ENCODE assay signal across 16 cellular contexts in the genomic region with DNA sequence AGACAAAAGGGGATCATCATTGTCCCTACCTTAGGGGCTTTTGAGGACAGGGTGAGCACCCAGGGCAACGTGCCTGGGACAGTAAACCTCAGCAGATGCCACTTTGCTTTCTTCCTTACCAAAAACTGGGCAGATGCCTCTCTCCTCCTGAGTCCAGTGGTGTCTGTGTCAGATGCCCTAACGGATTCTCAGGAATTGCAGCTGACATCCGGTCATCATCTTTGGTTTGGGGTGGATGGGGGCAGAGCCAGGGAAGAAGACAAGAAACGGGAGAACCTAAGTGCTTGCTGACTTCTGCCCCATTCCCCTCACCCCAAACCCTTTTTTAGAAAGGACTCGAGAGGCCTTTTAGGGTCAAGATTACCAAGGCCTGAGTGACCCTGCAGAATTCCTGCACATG.
DNase-seq lines count a peak whose midpoint lies in the region; ATAC-seq, FAIRE-seq and TF ChIP-seq lines count a peak whose summit lies in the region.
"Had no signal": no experiment of that assay in that cellular context is flagged by ENCODE, and none has a peak within 500 bp of the region (broad histone marks: within the 10 kb centered on the region; RNA-seq: fewer than 3 reads in every experiment).

No MANE protein-coding gene starts in this region.

- DNase-seq in Caco-2 (no peak), GM12878 (ENCODE audit: low read depth, low spot score) (no peak), neural progenitor cell (ENCODE audit: low spot score) (no peak), NCI-H82 treated with DMSO at 0.1 percent for 48 hours (lab: John Stamatoyannopoulos, UW; ENCODE audit: unreplicated experiment) (no peak)
- DNase-seq: SK-N-SH had no signal

- TF ChIP-seq EP300 in GM12878 (IDR thresholded peaks at IDR 0.05; ENCODE audit: borderline replicate concordance in 1 of 2, control insufficient read depth in 1 of 2, low read depth in 2 of 2, low read length in 2 of 2) = no peak

- H2AFZ ChIP-seq in Loucy (ENCODE audit: low read length) = no peak overlapping the region
- no peak overlapping the region; the same call in 1 of the 2 replicates for H2AFZ ChIP-seq in GM12878 (ENCODE audit: control insufficient read depth, low read depth, low read length)
- no peak overlapping the region for H2AFZ ChIP-seq in neural progenitor cell (replicated peaks)

- peaks cover 100% of the 10 kb centered on the region for H3K79me2 ChIP-seq in Loucy (ENCODE audit: insufficient read depth, low read length)
- H3K79me2 ChIP-seq in GM12878 (ENCODE audit: control insufficient read depth, insufficient read depth, low read length) = peaks cover 55% of the 10 kb centered on the region
- H3K79me2 ChIP-seq in neural progenitor cell (ENCODE audit: low read depth) = peaks cover 92% of the 10 kb centered on the region

- H3K9me3 ChIP-seq in Caco-2 (no peaks in the 10 kb centered on the region), Loucy (ENCODE audit: insufficient read depth, low read depth, low read length) (no peaks in the 10 kb centered on the region), GM12878 (replicated peaks; ENCODE audit: control insufficient read depth, insufficient read depth, low read length) (no peaks in the 10 kb centered on the region), neural progenitor cell (ENCODE audit: low read depth) (no peaks in the 10 kb centered on the region)
- H3K9me3 ChIP-seq: right atrium auricular region, SK-N-SH had no signal

- RAD21 ChIA-PET in GM12878 (lab: Charles Lee; ENCODE audit: unreplicated experiment) = interaction anchor here (1.2 to 4.6 kb wide), 4 partner anchors 11 to 108 kb away, joined by 3 to 30 read pairs (median 7); no protein-coding TSS in a partner anchor

- H3K27me3 ChIP-seq in Caco-2 (replicated peaks; ENCODE audit: control insufficient read depth, insufficient read depth, low read length) (no peaks in the 10 kb centered on the region), Loucy (ENCODE audit: insufficient read depth, low read length, poor library complexity, severe bottlenecking) (no peaks in the 10 kb centered on the region), GM12878 (replicated peaks in 1 of 2; ENCODE audit: control insufficient read depth in 2 of 2, insufficient read depth in 2 of 2, low read length in 1 of 2) (no peaks in the 10 kb centered on the region), neural progenitor cell (no peaks in the 10 kb centered on the region)
- H3K27me3 ChIP-seq: right atrium auricular region had no signal

- H3K4me2 ChIP-seq in Loucy (ENCODE audit: low read depth, low read length, poor library complexity, severe bottlenecking) = peak overlapping the region; percentile 54
- peak overlapping the region; percentile 56 for H3K4me2 ChIP-seq in GM12878 (ENCODE audit: control insufficient read depth, insufficient read depth)
- H3K4me2 ChIP-seq in neural progenitor cell = no peak overlapping the region
- H3K4me2 ChIP-seq: SK-N-SH had no signal

- SMC1A ChIA-PET in GM12878 (lab: Charles Lee; ENCODE audit: uncharacterized antibody, unreplicated experiment) = interaction anchor here (0.7 to 4.9 kb wide), 12 partner anchors 11 to 200 kb away, joined by 3 to 53 read pairs (median 7); no protein-coding TSS in a partner anchor

- peak overlapping the region; percentile 92 for H3K27ac ChIP-seq in GM12878 (ENCODE audit: control insufficient read depth, insufficient read depth)
- H3K27ac ChIP-seq in neural progenitor cell = no peak overlapping the region

- no peak for FAIRE-seq in GM12878 (lab: Jason Lieb, UNC)
- FAIRE-seq: bronchial epithelial cell, G401.6, GM18507 had no signal

- POLR2A ChIA-PET in Caco-2 (lab: Charles Lee) = no interaction called here
- POLR2A ChIA-PET in GM12878 (lab: Charles Lee) = interaction anchor here (1.0 to 1.6 kb wide), 3 partner anchors 11 to 87 kb away, joined by 3 to 6 read pairs (median 3); no protein-coding TSS in a partner anchor

- intact Hi-C loops in Caco-2 (cut with micrococcal nuclease; ENCODE audit: unreplicated experiment) (no loop called here), GM12878 (cut with micrococcal nuclease; ENCODE audit: unreplicated experiment) (loop anchor here (5.0 to 10.0 kb wide), 3 partner anchors 86 to 269 kb away; a partner anchor contains a TSS)

- 84% methylated on average over 5 of the region's 5 CpGs for WGBS in GM12878 (ENCODE audit: insufficient coverage, insufficient replicate concordance, low lambda C conversion rate, missing lambda C conversion rate)

- peak overlapping the region; percentile 90 for H3K9ac ChIP-seq in Loucy (ENCODE audit: low read depth, low read length, poor library complexity, severe bottlenecking)
- peak overlapping the region; percentile 71 for H3K9ac ChIP-seq in GM12878 (ENCODE audit: control insufficient read depth, insufficient read depth, low read length)
- no peak overlapping the region for H3K9ac ChIP-seq in neural progenitor cell
- H3K9ac ChIP-seq: SK-N-SH had no signal

- H4K20me1 ChIP-seq in Loucy (ENCODE audit: insufficient read depth, low read length, poor library complexity, severe bottlenecking) (no peaks in the 10 kb centered on the region), GM12878 (ENCODE audit: control insufficient read depth, insufficient read depth) (no peaks in the 10 kb centered on the region), neural progenitor cell (ENCODE audit: low read depth) (peaks cover 79% of the 10 kb centered on the region)

- TF ChIP-seq CTCF in Caco-2 (IDR thresholded peaks at IDR 0.05; ENCODE audit: insufficient read depth in 1 of 2, low read depth in 1 of 2, low read length in 1 of 2, severe bottlenecking in 1 of 2, unreplicated experiment in 1 of 2) (no peak), Loucy (conservative IDR thresholded peaks at IDR 0.05; ENCODE audit: low read length) (no peak), GM12878 (IDR thresholded peaks at IDR 0.05 in 2 of 3, conservative IDR thresholded peaks at IDR 0.05 in 1 of 3; ENCODE audit: control insufficient read depth in 2 of 3, extremely low read depth in 1 of 3, insufficient read depth in 1 of 3, low read depth in 3 of 3, low read length in 3 of 3) (no peak), neural progenitor cell (IDR thresholded peaks at IDR 0.05) (no peak)

- peak overlapping the region; percentile 39 for H3K27ac Mint-ChIP-seq in Caco-2 (ENCODE audit: unreplicated experiment)
- peak overlapping the region; percentile 81 for H3K27ac Mint-ChIP-seq in neural progenitor cell

- ATAC-seq in GM12878 (no peak), HG03175 (IDR thresholded peaks at IDR 0.05; ENCODE audit: unreplicated experiment) (no peak), GM21367 (IDR thresholded peaks at IDR 0.05; ENCODE audit: unreplicated experiment) (no peak), GM21737 (IDR thresholded peaks at IDR 0.05; ENCODE audit: unreplicated experiment) (no peak)
- ATAC-seq: HCT116 had no signal

- H3K4me1 Mint-ChIP-seq in Caco-2 (ENCODE audit: low read depth, unreplicated experiment) (peaks cover 49% of the 10 kb centered on the region), neural progenitor cell (peaks cover 96% of the 10 kb centered on the region)

- CTCF ChIA-PET in Caco-2 (lab: Charles Lee) (no interaction called here), GM12878 (lab: Yijun Ruan, JAX) (interaction anchor here (0.8 to 3.0 kb wide), 3 partner anchors 11 to 200 kb away, joined by 3 to 13 read pairs (median 7); no protein-coding TSS in a partner anchor)

- H3K4me3 ChIP-seq in Caco-2 (ENCODE audit: low read depth, low read length) (no peak overlapping the region), Loucy (ENCODE audit: low read length, poor library complexity, severe bottlenecking) (peak overlapping the region; percentile 22), GM12878 (no peak overlapping the region), neural progenitor cell (no peak overlapping the region)
- H3K4me3 ChIP-seq: right atrium auricular region had no signal

- H3F3A ChIP-seq in Loucy (ENCODE audit: low read depth) = peaks cover 12% of the 10 kb centered on the region
- H3F3A ChIP-seq in neural progenitor cell (ENCODE audit: low read depth) = peaks cover 22% of the 10 kb centered on the region

- H3K4me3 Mint-ChIP-seq in Caco-2 (ENCODE audit: unreplicated experiment) (no peak overlapping the region), neural progenitor cell (no peak overlapping the region)

- no peak for TF ChIP-seq RAD21 in GM12878 (IDR thresholded peaks at IDR 0.05; ENCODE audit: insufficient read depth, low read depth, low read length)

- in situ Hi-C loops in GM12878 (cut with MboI) = no loop called here

- peaks cover 2% of the 10 kb centered on the region; the same call in 1 of the 2 replicates for H3K36me3 ChIP-seq in Caco-2 (ENCODE audit: control insufficient read depth, insufficient read depth, low read length)
- peaks cover 51% of the 10 kb centered on the region; the same call in 1 of the 2 replicates for H3K36me3 ChIP-seq in Loucy (ENCODE audit: insufficient read depth, low read length)
- H3K36me3 ChIP-seq in GM12878 (ENCODE audit: control insufficient read depth in 2 of 2, insufficient read depth in 2 of 2, low read length in 1 of 2) = peaks cover 2 to 3% of the 10 kb centered on the region in 2 experiments; a peak in 3 of 4 replicates
- H3K36me3 ChIP-seq in neural progenitor cell = no peaks in the 10 kb centered on the region
- H3K36me3 ChIP-seq: right atrium auricular region had no signal

- H3K9me3 Mint-ChIP-seq in Caco-2 (ENCODE audit: unreplicated experiment) (no peaks in the 10 kb centered on the region), neural progenitor cell (no peaks in the 10 kb centered on the region)
- H3K9me3 Mint-ChIP-seq: CD4-positive, alpha-beta T cell; stimulated activated naive CD8-positive, alpha-beta T cell treated with anti-CD3 and anti-CD28 coated beads, Interleukin-15, amount 100 ng/mL, for 72 hours had no signal

- H3K36me3 Mint-ChIP-seq in Caco-2 (ENCODE audit: insufficient read depth, unreplicated experiment) (peaks cover 42% of the 10 kb centered on the region), neural progenitor cell (peaks cover 17% of the 10 kb centered on the region)

- H3K9me2 ChIP-seq in Loucy (replicated peaks; ENCODE audit: low read depth, low read length) = no peaks in the 10 kb centered on the region
- H3K9me2 ChIP-seq: SK-N-SH had no signal

- H3K4me1 ChIP-seq in Caco-2 (peaks cover 47% of the 10 kb centered on the region), Loucy (ENCODE audit: insufficient read depth, low read length, poor library complexity, severe bottlenecking) (peaks cover 96% of the 10 kb centered on the region), GM12878 (ENCODE audit: control insufficient read depth, insufficient read depth, low read length) (peaks cover 73% of the 10 kb centered on the region), neural progenitor cell (peaks cover 66% of the 10 kb centered on the region)

- BruUV-seq in Caco-2 (replicated peaks; lab: Mats Ljungman, UMichigan) = no TSS peak
- no TSS peak for BruUV-seq in GM12878 (replicated peaks; lab: Mats Ljungman, UMichigan)

- no peak for TF ChIP-seq POLR2A in GM12878 (IDR thresholded peaks at IDR 0.05; ENCODE audit: low read depth, low read length)

- H3K27me3 Mint-ChIP-seq in Caco-2 (ENCODE audit: insufficient read depth, unreplicated experiment) = no peaks in the 10 kb centered on the region
- no peaks in the 10 kb centered on the region for H3K27me3 Mint-ChIP-seq in neural progenitor cell (ENCODE audit: insufficient read depth, low read depth)
- H3K27me3 Mint-ChIP-seq: CD4-positive, alpha-beta T cell; stimulated activated naive CD8-positive, alpha-beta T cell treated with anti-CD3 and anti-CD28 coated beads, Interleukin-15, amount 100 ng/mL, for 72 hours had no signal

TF ChIP-seq in GM12878, 131 proteins besides CTCF, POLR2A, EP300 and RAD21 (continues in another document):
- TF ChIP-seq JUND (IDR thresholded peaks at IDR 0.05; ENCODE audit: low read depth, low read length) = no peak
